8 cellular contexts compared by ENCODE assay signal in genomic region chr7:157690833-157691382, GRCh38.
DNase-seq lines count a peak whose midpoint lies in the region; ATAC-seq and TF ChIP-seq lines count a peak whose summit lies in the region.

No MANE protein-coding gene starts in this region.

- peaks cover 85 to 96% of the 10 kb centered on the region in 2 donors for H3K27me3 ChIP-seq in left lung
- peaks cover 36 to 71% (median 51%) of the 10 kb centered on the region in 5 donors for H3K27me3 ChIP-seq in subcutaneous abdominal adipose tissue (ENCODE audit: control insufficient read depth in 5 of 5, insufficient read depth in 4 of 5, low read length in 5 of 5)

- H3K9me3 ChIP-seq in left lung: no peaks in the 10 kb centered on the region
- H3K9me3 ChIP-seq in subcutaneous abdominal adipose tissue (ENCODE audit: control insufficient read depth in 5 of 5, low read length in 5 of 5): peaks cover 0 to 3% (median 0%) of the 10 kb centered on the region in 5 donors

- peak; percentile 76 for ATAC-seq in left lung

- H3K36me3 ChIP-seq in left lung: no peaks in the 10 kb centered on the region
- no peaks in the 10 kb centered on the region for H3K36me3 ChIP-seq in subcutaneous abdominal adipose tissue (ENCODE audit: control insufficient read depth in 5 of 5, insufficient read depth in 5 of 5, low read length in 5 of 5)

- H3K4me3 ChIP-seq in cardiac fibroblast (replicated peaks in 1 of 2; ENCODE audit: low read depth in 2 of 2, low read length in 2 of 2) (peak overlapping the region in 1 of 2 donors; percentile 8), left lung (peak overlapping the region; percentile 7 to 19), subcutaneous abdominal adipose tissue (ENCODE audit: low read depth in 1 of 5, low read length in 5 of 5) (peak overlapping the region; percentile 59 to 64 (median 61))

- no peak overlapping the region for H3K9ac ChIP-seq in subcutaneous abdominal adipose tissue (ENCODE audit: low read length in 5 of 5)

- H3K4me1 ChIP-seq in left lung (peaks cover 0 to 35% of the 10 kb centered on the region in 2 donors), subcutaneous abdominal adipose tissue (ENCODE audit: control insufficient read depth in 5 of 5, insufficient read depth in 5 of 5, low read length in 5 of 5) (peaks cover 0 to 32% (median 31%) of the 10 kb centered on the region in 5 donors)

- DNase-seq in DMS153 (lab: John Stamatoyannopoulos, UW) (peak; percentile 57), NCI-H187 treated with DMSO at 0.1 percent for 48 hours (lab: John Stamatoyannopoulos, UW) (peak; percentile 14), cardiac fibroblast (ENCODE audit: low read depth in 2 of 2) (peak; percentile 63 to 79), left lung (peak in 1 of 2 donors; percentile 38), SIG-M5 treated with dmso at 0.1 percent for 504 hours (lab: John Stamatoyannopoulos, UW; ENCODE audit: unreplicated experiment) (no peak), glomerular visceral epithelial cell (ENCODE audit: extremely low spot score) (no peak)
- no peak for DNase-seq in NK-92 treated with Interleukin-12 subunit alpha and Interleukin-12 subunit beta, amount 100 ng/mL, for 24 hours (lab: John Stamatoyannopoulos, UW)

- H3K27ac ChIP-seq in left lung (no peak overlapping the region), subcutaneous abdominal adipose tissue (ENCODE audit: low read depth, low read length) (no peak overlapping the region)

- TF ChIP-seq CTCF in cardiac fibroblast (IDR thresholded peaks at IDR 0.05; ENCODE audit: low read depth, low read length): no peak
- no peak for TF ChIP-seq CTCF in left lung (IDR thresholded peaks at IDR 0.05)

- intact Hi-C loops in left lung (cut with DNase I): no loop called here

Comparison
In these comparisons a context has a peak if more than half of its experiments do, and no peak if none do; other contexts are left out.
1. DNase-seq: peak in DMS153 (single experiment), NCI-H187 treated with DMSO at 0.1 percent for 48 hours (single experiment) and cardiac fibroblast (2 of 2); none in SIG-M5 treated with dmso at 0.1 percent for 504 hours (single experiment), glomerular visceral epithelial cell (single experiment) and NK-92 treated with Interleukin-12 subunit alpha and Interleukin-12 subunit beta, amount 100 ng/mL, for 24 hours (single experiment).